ENCODE assay signal across 8 cellular contexts in the genomic region with DNA sequence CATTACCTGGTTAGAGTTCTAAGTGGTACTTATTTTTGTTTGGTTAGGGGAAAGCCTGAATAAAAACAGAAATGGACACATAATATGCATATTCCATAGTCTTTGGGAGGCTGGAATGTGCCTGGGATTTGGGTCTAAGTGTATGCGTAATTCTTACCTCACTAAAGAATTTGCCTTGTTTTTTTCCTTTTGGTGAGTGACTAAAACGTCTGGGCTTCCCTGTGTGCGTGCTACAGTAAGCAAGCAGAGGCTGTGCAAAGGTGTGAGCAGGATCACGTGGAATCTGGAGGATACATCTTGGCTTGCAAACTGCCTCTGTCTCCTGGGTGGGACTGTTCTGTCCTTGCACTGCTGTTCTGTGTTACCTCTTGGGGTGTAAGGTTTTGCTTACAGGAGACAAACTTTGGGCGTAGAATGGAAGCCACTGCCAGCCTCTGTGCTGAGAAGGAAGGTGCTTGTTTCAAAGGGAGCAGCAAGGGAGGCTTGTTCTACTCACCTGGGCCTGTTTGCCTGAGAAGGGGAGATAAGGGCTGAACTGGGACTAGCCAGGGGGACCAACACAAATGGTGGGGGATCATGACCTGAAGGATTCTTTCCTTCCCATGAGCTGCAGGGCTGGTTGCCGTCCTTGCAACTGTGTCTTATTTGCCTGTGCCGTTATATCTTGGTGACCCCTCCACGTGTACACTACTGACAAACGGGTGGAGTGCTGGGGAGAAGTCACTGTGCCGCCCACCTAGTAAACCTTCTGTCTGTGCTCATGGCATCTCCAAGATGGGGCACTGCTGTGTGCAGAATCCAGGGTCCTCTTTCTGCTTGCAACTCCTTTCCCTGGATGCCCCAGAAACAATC. TPM values are rescaled to one million over a fixed set of nuclear protein-coding genes. Genes with fewer than 3 reads are reported as not detected.
DNase-seq lines count a peak whose midpoint lies in the region; ATAC-seq and TF ChIP-seq lines count a peak whose summit lies in the region.

No MANE protein-coding gene starts in this region.

- peak overlapping the region; percentile 80 for H3K4me2 ChIP-seq in parathyroid adenoma (ENCODE audit: low read length)

- peak overlapping the region; percentile 99 to 100 (median 100) for H3K27ac Mint-ChIP-seq in CD14-positive monocyte

- no peaks in the 10 kb centered on the region for H3K9me3 ChIP-seq in parathyroid adenoma (ENCODE audit: control insufficient read depth, low read length)

- peaks cover 0 to 27% (median 17%) of the 10 kb centered on the region in 3 donors for H3K27me3 Mint-ChIP-seq in CD14-positive monocyte (ENCODE audit: low read depth in 3 of 3)

- in situ Hi-C loops in KBM-7 (cut with MboI; ENCODE audit: low pct_unique_long_range_greater_than_20kb, low sequenced_read_pairs), result no loop called here

- peaks cover 9% of the 10 kb centered on the region for H3K4me1 ChIP-seq in parathyroid adenoma

- peak overlapping the region; percentile 95 for H3K9ac ChIP-seq in parathyroid adenoma

- intact Hi-C loops in CD14-positive monocyte (cut with micrococcal nuclease), result no loop called here

- peaks cover 84% of the 10 kb centered on the region for H3K79me2 ChIP-seq in parathyroid adenoma

- peaks cover 6 to 23% (median 18%) of the 10 kb centered on the region in 7 donors for H3K9me3 Mint-ChIP-seq in CD14-positive monocyte

- no peak for TF ChIP-seq CTCF in CD14-positive monocyte (IDR thresholded peaks at IDR 0.05)
- TF ChIP-seq CTCF in fibroblast of pulmonary artery (IDR thresholded peaks at IDR 0.05; ENCODE audit: low read length, missing control alignments), result no peak
- TF ChIP-seq CTCF in parathyroid adenoma (IDR thresholded peaks at IDR 0.05), result no peak

- H3K4me3 ChIP-seq in fibroblast of pulmonary artery (replicated peaks; ENCODE audit: low read depth, low read length), result peak overlapping the region; percentile 96
- H3K4me3 ChIP-seq in parathyroid adenoma (ENCODE audit: low read depth, low read length), result peak overlapping the region; percentile 93

- H2AFZ ChIP-seq in parathyroid adenoma, result no peak overlapping the region

- H3K36me3 ChIP-seq in parathyroid adenoma (ENCODE audit: control insufficient read depth, insufficient read depth, low read length), result peaks cover 29% of the 10 kb centered on the region

- peak overlapping the region; percentile 100 for H3K27ac ChIP-seq in parathyroid adenoma

- H3K27me3 ChIP-seq in parathyroid adenoma (ENCODE audit: control insufficient read depth, insufficient read depth, low read length), result no peaks in the 10 kb centered on the region

- H3K4me1 Mint-ChIP-seq in CD14-positive monocyte, result peaks cover 50% of the 10 kb centered on the region

- H3K36me3 Mint-ChIP-seq in CD14-positive monocyte, result peaks cover 67 to 76% of the 10 kb centered on the region in 2 donors

- no peak for ATAC-seq in GM19023 (IDR thresholded peaks at IDR 0.05; ENCODE audit: unreplicated experiment)
- no peak for ATAC-seq in GM18511 (IDR thresholded peaks at IDR 0.05; ENCODE audit: unreplicated experiment)

- DNase-seq in CD14-positive monocyte (ENCODE audit: low spot score) (peak; percentile 47), KBM-7 (peak; percentile 84), fibroblast of pulmonary artery (ENCODE audit: low read depth) (peak; percentile 87), HPDE6-E6E7 (ENCODE audit: extremely low spot score) (no peak)
- peak; percentile 63 for DNase-seq in activated T-cell treated with anti-CD3 and anti-CD28 coated beads, Interleukin-2, amount 50 U/mL, for 1 hour

- peak overlapping the region; percentile 99 to 100 for H3K4me3 Mint-ChIP-seq in CD14-positive monocyte

RNA-seq across cellular contexts. Expression of a gene that starts 4.5 kb away (rescaled TPM):
- polyA plus RNA-seq in CD14-positive monocyte, result 1 to 10 TPM in 1 of 2 donors, under 1 TPM in 1; 0.90 to 1.3 TPM

RNA-seq across cellular contexts. Expression of a gene that starts 40.6 kb away (rescaled TPM):
- 10 to 100 TPM; 33.7 to 41.2 TPM for polyA plus RNA-seq in CD14-positive monocyte

RNA-seq across cellular contexts. Expression of a gene that starts 44.6 kb away (rescaled TPM):
- polyA plus RNA-seq in CD14-positive monocyte, result 1 to 10 TPM; 3.7 to 4.1 TPM
